Comparison of ENCODE assay signal across 9 cellular contexts in genomic region chr2:9656270-9656766, GRCh38.
DNase-seq lines count a peak whose midpoint lies in the region; ATAC-seq and TF ChIP-seq lines count a peak whose summit lies in the region.
"Had no signal": no experiment of that assay in that cellular context is flagged by ENCODE, and none has a peak within 500 bp of the region (broad histone marks: within the 10 kb centered on the region; RNA-seq: fewer than 3 reads in every experiment).

No MANE protein-coding gene starts in this region.

- H3K36me3 ChIP-seq in brain microvascular endothelial cell (replicated peaks), result no peaks in the 10 kb centered on the region

- in situ Hi-C loops in brain microvascular endothelial cell (cut with HindIII; ENCODE audit: low pct_ligation_motif_present, low sequenced_read_pairs), result no loop called here

- peaks cover 9% of the 10 kb centered on the region for H3K27me3 Mint-ChIP-seq in T-helper 1 cell treated with Interleukin-12 subunit alpha and Interleukin-12 subunit beta and Interleukin-4 antibody, amounts not matched to agents 30 μg/mL and 1 μg/mL, for 36 hours (ENCODE audit: low read depth)

- peaks cover 34% of the 10 kb centered on the region for H3K4me1 Mint-ChIP-seq in T-helper 1 cell treated with Interleukin-12 subunit alpha and Interleukin-12 subunit beta and Interleukin-4 antibody, amounts not matched to agents 30 μg/mL and 1 μg/mL, for 36 hours (ENCODE audit: low read depth)

- DNase-seq in NCI-H82 (lab: John Stamatoyannopoulos, UW) (peak; percentile 34), NCI-H82 treated with DMSO at 0.1 percent for 48 hours (lab: John Stamatoyannopoulos, UW; ENCODE audit: unreplicated experiment) (no peak), brain microvascular endothelial cell (peak; percentile 99), substantia nigra (lab: John Stamatoyannopoulos, UW) (no peak), COLO668 (lab: John Stamatoyannopoulos, UW; ENCODE audit: unreplicated experiment) (no peak)
- peak; percentile 40 for DNase-seq in stimulated activated CD4-positive, alpha-beta T cell treated with anti-CD3 and anti-CD28 coated beads, Interleukin-12 subunit alpha, Interleukin-12 subunit beta, amount 100 ng/mL, for 4 hours

- peak overlapping the region; percentile 57 for H3K4me3 Mint-ChIP-seq in T-helper 1 cell treated with Interleukin-12 subunit alpha and Interleukin-12 subunit beta and Interleukin-4 antibody, amounts not matched to agents 30 μg/mL and 1 μg/mL, for 36 hours

- peak overlapping the region; percentile 93 for H3K27ac ChIP-seq in brain microvascular endothelial cell
- no peak overlapping the region for H3K27ac ChIP-seq in substantia nigra (ENCODE audit: low read depth, low read length, poor library complexity, severe bottlenecking)
- H3K27ac ChIP-seq: 22Rv1 had no signal

- peak overlapping the region; percentile 82 for H3K27ac Mint-ChIP-seq in T-helper 1 cell treated with Interleukin-12 subunit alpha and Interleukin-12 subunit beta and Interleukin-4 antibody, amounts not matched to agents 30 μg/mL and 1 μg/mL, for 36 hours

- ATAC-seq in HG03097 (IDR thresholded peaks at IDR 0.05; ENCODE audit: low FRiP score, unreplicated experiment), result peak; percentile 94

- peaks cover 7% of the 10 kb centered on the region for H3K36me3 Mint-ChIP-seq in T-helper 1 cell treated with Interleukin-12 subunit alpha and Interleukin-12 subunit beta and Interleukin-4 antibody, amounts not matched to agents 30 μg/mL and 1 μg/mL, for 36 hours (ENCODE audit: low read depth)

- H3K9me3 Mint-ChIP-seq in T-helper 1 cell treated with Interleukin-12 subunit alpha and Interleukin-12 subunit beta and Interleukin-4 antibody, amounts not matched to agents 30 μg/mL and 1 μg/mL, for 36 hours, result peaks cover 10% of the 10 kb centered on the region

- H3K4me3 ChIP-seq in brain microvascular endothelial cell (ENCODE audit: low read depth, low read length), result no peak overlapping the region

- H3K27me3 ChIP-seq in brain microvascular endothelial cell (replicated peaks), result no peaks in the 10 kb centered on the region

- no peak for TF ChIP-seq CTCF in brain microvascular endothelial cell (IDR thresholded peaks at IDR 0.05; ENCODE audit: low read depth, low read length, missing control alignments)

Comparison
In these comparisons a context has a peak if more than half of its experiments do, and no peak if none do; other contexts are left out.
1. DNase-seq: peak in NCI-H82 (single experiment), brain microvascular endothelial cell (single experiment) and stimulated activated CD4-positive, alpha-beta T cell treated with anti-CD3 and anti-CD28 coated beads, Interleukin-12 subunit alpha, Interleukin-12 subunit beta, amount 100 ng/mL, for 4 hours (single experiment); none in NCI-H82 treated with DMSO at 0.1 percent for 48 hours (single experiment), substantia nigra (0 of 49) and COLO668 (single experiment).